In the genomic region with DNA sequence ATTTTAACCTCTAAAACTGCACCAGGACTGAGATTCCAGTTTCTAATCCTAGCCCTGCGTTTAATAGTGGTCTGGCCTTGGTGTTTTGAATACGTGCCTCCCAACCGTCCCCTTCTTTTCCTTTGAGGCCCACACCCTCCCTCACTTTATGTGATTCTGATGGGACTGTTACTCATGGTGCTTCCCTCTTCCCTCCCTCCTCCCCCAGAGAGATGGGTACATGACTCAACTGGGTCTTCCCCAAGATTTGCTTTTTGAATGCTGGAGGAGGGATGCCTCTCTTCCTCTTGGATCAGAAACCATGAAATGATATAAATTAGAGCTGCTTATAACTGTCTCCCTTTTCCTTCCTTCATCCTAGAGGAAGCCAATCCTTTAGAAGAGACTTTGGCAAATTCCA, we compare ENCODE assay signal across 20 cellular contexts. TPM values are rescaled to one million over a fixed set of nuclear protein-coding genes. Genes with fewer than 3 reads are reported as not detected.
DNase-seq lines count a peak whose midpoint lies in the region; ATAC-seq, FAIRE-seq and TF ChIP-seq lines count a peak whose summit lies in the region.
"Had no signal": no experiment of that assay in that cellular context is flagged by ENCODE, and none has a peak within 500 bp of the region (broad histone marks: within the 10 kb centered on the region; RNA-seq: fewer than 3 reads in every experiment).

No MANE protein-coding gene starts in this region.

- no peaks in the 10 kb centered on the region for H3K27me3 ChIP-seq in GM12878 (replicated peaks in 1 of 2; ENCODE audit: control insufficient read depth in 2 of 2, insufficient read depth in 2 of 2, low read length in 1 of 2)
- H3K27me3 ChIP-seq in colonic mucosa: no peaks in the 10 kb centered on the region

- no peak overlapping the region for H3K4me2 ChIP-seq in GM12878 (ENCODE audit: control insufficient read depth, insufficient read depth)

- peaks cover 2% of the 10 kb centered on the region for H3K9me3 Mint-ChIP-seq in neural crest cell
- H3K9me3 Mint-ChIP-seq: IgD-negative memory B cell, memory B cell had no signal

- RAD21 ChIA-PET in GM12878 (lab: Charles Lee; ENCODE audit: unreplicated experiment): no interaction called here

- H3K27me3 Mint-ChIP-seq in neural crest cell (ENCODE audit: low read depth): no peaks in the 10 kb centered on the region
- H3K27me3 Mint-ChIP-seq: memory B cell had no signal

- peak overlapping the region; percentile 20 for H3K4me3 Mint-ChIP-seq in neural crest cell
- H3K4me3 Mint-ChIP-seq: H9, IgD-negative memory B cell, memory B cell had no signal

- SMC1A ChIA-PET in GM12878 (lab: Charles Lee; ENCODE audit: uncharacterized antibody, unreplicated experiment): interaction anchor here (0.7 to 1.8 kb wide), 3 partner anchors 52 to 162 kb away, joined by 3 to 6 read pairs (median 3); no protein-coding TSS in a partner anchor

- TF ChIP-seq EP300 in GM12878 (IDR thresholded peaks at IDR 0.05; ENCODE audit: borderline replicate concordance in 1 of 2, control insufficient read depth in 1 of 2, low read depth in 2 of 2, low read length in 2 of 2): no peak

- POLR2A ChIA-PET in GM12878 (lab: Charles Lee): interaction anchor here (0.9 kb wide), 1 partner anchor 206 kb away, joined by 3 read pairs; no protein-coding TSS in a partner anchor

- no peak overlapping the region for H3K27ac Mint-ChIP-seq in neural crest cell (ENCODE audit: unreplicated experiment)
- H3K27ac Mint-ChIP-seq: IgD-negative memory B cell, memory B cell had no signal

- H3K27ac ChIP-seq in GM12878 (ENCODE audit: control insufficient read depth, insufficient read depth) (no peak overlapping the region), colonic mucosa (no peak overlapping the region)
- H3K27ac ChIP-seq: prostate gland had no signal

- TF ChIP-seq CTCF in GM12878 (IDR thresholded peaks at IDR 0.05 in 2 of 3, conservative IDR thresholded peaks at IDR 0.05 in 1 of 3; ENCODE audit: control insufficient read depth in 2 of 3, extremely low read depth in 1 of 3, insufficient read depth in 1 of 3, low read depth in 3 of 3, low read length in 3 of 3): no peak
- no peak for TF ChIP-seq CTCF in neural crest cell (conservative IDR thresholded peaks at IDR 0.05)
- no peak for TF ChIP-seq CTCF in colonic mucosa (IDR thresholded peaks at IDR 0.05)
- TF ChIP-seq CTCF in D721Med (IDR thresholded peaks at IDR 0.05; ENCODE audit: insufficient read depth, missing control alignments): no peak

- no peaks in the 10 kb centered on the region for H3K36me3 Mint-ChIP-seq in neural crest cell (ENCODE audit: low read depth)
- H3K36me3 Mint-ChIP-seq: memory B cell had no signal

- WGBS in GM12878 (ENCODE audit: insufficient coverage, insufficient replicate concordance, low lambda C conversion rate, missing lambda C conversion rate): 4% methylated on average over 3 of the region's 3 CpGs

- TF ChIP-seq RAD21 in GM12878 (IDR thresholded peaks at IDR 0.05; ENCODE audit: insufficient read depth, low read depth, low read length): no peak

- peak overlapping the region; percentile 34 for H2AFZ ChIP-seq in GM12878 (ENCODE audit: control insufficient read depth, low read depth, low read length)

- no peaks in the 10 kb centered on the region for H4K20me1 ChIP-seq in GM12878 (ENCODE audit: control insufficient read depth, insufficient read depth)

- DNase-seq in EH (ENCODE audit: low read depth) (peak; percentile 59), HK-2 (ENCODE audit: unreplicated experiment) (peak; percentile 16), GM12878 (ENCODE audit: low read depth, low spot score) (no peak), neural crest cell (ENCODE audit: low read depth, low spot score) (no peak), NCI-H1694 treated with DMSO at 0.1 percent for 48 hours (lab: John Stamatoyannopoulos, UW) (no peak), colonic mucosa (no peak), D721Med (ENCODE audit: insufficient read length, low spot score) (no peak)
- DNase-seq in activated CD4-positive, alpha-beta T cell treated with anti-CD3 and anti-CD28 coated beads, Interleukin-2, amount 50 U/mL, for 4 hours: no peak
- DNase-seq: activated gamma-delta T cell, C1 segment of cervical spinal cord, H9, NCI-H146, NCI-H526 treated with DMSO at 0.1 percent for 48 hours, T-helper 2 cell had no signal

- H3K79me2 ChIP-seq in GM12878 (ENCODE audit: control insufficient read depth, insufficient read depth, low read length): no peaks in the 10 kb centered on the region

- in situ Hi-C loops in GM12878 (cut with MboI): loop anchor here (25.0 kb wide), 1 partner anchor 1389 kb away; no protein-coding TSS in a partner anchor

- H3K4me1 Mint-ChIP-seq in neural crest cell: no peaks in the 10 kb centered on the region
- H3K4me1 Mint-ChIP-seq: H9 had no signal

- CTCF ChIA-PET in GM12878 (lab: Yijun Ruan, JAX): interaction anchor here (1.0 kb wide), 1 partner anchor 219 kb away, joined by 3 read pairs; no protein-coding TSS in a partner anchor

- H3K9ac ChIP-seq in GM12878 (ENCODE audit: control insufficient read depth, insufficient read depth, low read length) (no peak overlapping the region), colonic mucosa (ENCODE audit: low read depth in 2 of 2, low read length in 2 of 2) (no peak overlapping the region)

- H3K4me3 ChIP-seq in GM12878 (no peak overlapping the region), colonic mucosa (no peak overlapping the region)
- H3K4me3 ChIP-seq: prostate gland had no signal

- no TSS peak for BruUV-seq in GM12878 (replicated peaks; lab: Mats Ljungman, UMichigan)

- FAIRE-seq in GM12878 (lab: Jason Lieb, UNC): no peak
- no peak for FAIRE-seq in D721Med (lab: Jason Lieb, UNC)
- FAIRE-seq: G401.6, GM18507, RCC 7860 had no signal

- H3K36me3 ChIP-seq in GM12878 (ENCODE audit: control insufficient read depth in 2 of 2, insufficient read depth in 2 of 2, low read length in 1 of 2): no peaks in the 10 kb centered on the region
- no peaks in the 10 kb centered on the region for H3K36me3 ChIP-seq in colonic mucosa
- H3K36me3 ChIP-seq: prostate gland had no signal

- TF ChIP-seq POLR2A in GM12878 (IDR thresholded peaks at IDR 0.05; ENCODE audit: low read depth, low read length): no peak

- H3K4me1 ChIP-seq in GM12878 (ENCODE audit: control insufficient read depth, insufficient read depth, low read length): no peaks in the 10 kb centered on the region
- H3K4me1 ChIP-seq in colonic mucosa: no peaks in the 10 kb centered on the region
- H3K4me1 ChIP-seq: prostate gland had no signal

- H3K9me3 ChIP-seq in GM12878 (replicated peaks; ENCODE audit: control insufficient read depth, insufficient read depth, low read length) (no peaks in the 10 kb centered on the region), colonic mucosa (no peaks in the 10 kb centered on the region)
- H3K9me3 ChIP-seq: prostate gland had no signal

- intact Hi-C loops in GM12878 (cut with micrococcal nuclease; ENCODE audit: unreplicated experiment): no loop called here
- intact Hi-C loops in colonic mucosa (cut with DNase I): no loop called here

- peak; percentile 21; the same call in 1 of the 3 replicates for ATAC-seq in GM12878

TF ChIP-seq in GM12878, 131 proteins besides CTCF, POLR2A, EP300 and RAD21 (continues in another document):
- TF ChIP-seq, protein P1, sequence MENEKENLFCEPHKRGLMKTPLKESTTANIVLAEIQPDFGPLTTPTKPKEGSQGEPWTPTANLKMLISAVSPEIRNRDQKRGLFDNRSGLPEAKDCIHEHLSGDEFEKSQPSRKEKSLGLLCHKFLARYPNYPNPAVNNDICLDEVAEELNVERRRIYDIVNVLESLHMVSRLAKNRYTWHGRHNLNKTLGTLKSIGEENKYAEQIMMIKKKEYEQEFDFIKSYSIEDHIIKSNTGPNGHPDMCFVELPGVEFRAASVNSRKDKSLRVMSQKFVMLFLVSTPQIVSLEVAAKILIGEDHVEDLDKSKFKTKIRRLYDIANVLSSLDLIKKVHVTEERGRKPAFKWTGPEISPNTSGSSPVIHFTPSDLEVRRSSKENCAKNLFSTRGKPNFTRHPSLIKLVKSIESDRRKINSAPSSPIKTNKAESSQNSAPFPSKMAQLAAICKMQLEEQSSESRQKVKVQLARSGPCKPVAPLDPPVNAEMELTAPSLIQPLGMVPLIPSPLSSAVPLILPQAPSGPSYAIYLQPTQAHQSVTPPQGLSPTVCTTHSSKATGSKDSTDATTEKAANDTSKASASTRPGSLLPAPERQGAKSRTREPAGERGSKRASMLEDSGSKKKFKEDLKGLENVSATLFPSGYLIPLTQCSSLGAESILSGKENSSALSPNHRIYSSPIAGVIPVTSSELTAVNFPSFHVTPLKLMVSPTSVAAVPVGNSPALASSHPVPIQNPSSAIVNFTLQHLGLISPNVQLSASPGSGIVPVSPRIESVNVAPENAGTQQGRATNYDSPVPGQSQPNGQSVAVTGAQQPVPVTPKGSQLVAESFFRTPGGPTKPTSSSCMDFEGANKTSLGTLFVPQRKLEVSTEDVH (IDR thresholded peaks at IDR 0.05; ENCODE audit: low read depth, partially characterized antibody): no peak
- no peak for TF ChIP-seq RUNX3 (IDR thresholded peaks at IDR 0.05; ENCODE audit: low read length)
- TF ChIP-seq BHLHE40 (IDR thresholded peaks at IDR 0.05; ENCODE audit: borderline replicate concordance in 1 of 2, low read depth in 2 of 2, low read length in 1 of 2): no peak
- TF ChIP-seq SUPT20H (IDR thresholded peaks at IDR 0.05; ENCODE audit: borderline replicate concordance, control insufficient read depth, low read depth, low read length): no peak
- no peak for TF ChIP-seq NR2F1 (conservative IDR thresholded peaks at IDR 0.05)
- no peak for TF ChIP-seq SREBF2 (IDR thresholded peaks at IDR 0.05; ENCODE audit: low read length)
- no peak for TF ChIP-seq NFYA (IDR thresholded peaks at IDR 0.05; ENCODE audit: borderline replicate concordance, low read depth, low read length)
- no peak for TF ChIP-seq SP1 (IDR thresholded peaks at IDR 0.05; ENCODE audit: low read depth, low read length)

RNA-seq across cellular contexts. Expression of a gene that starts 8.2 kb away (rescaled TPM):
- total RNA-seq in GM12878 (2013; cell fraction: nucleolus; rRNA removed): 48.3 and 49.2 TPM in 2 replicates
- total RNA-seq in GM12878 (2014; rRNA removed) (11.4 and 13.4 TPM in 2 replicates), GM12878 (2014; rRNA removed; fragmentation: Illumina TruSeq; extraction: Trizol) (25.5 and 26.4 TPM in 2 replicates), GM12878 (2021) (51.3 and 56.2 TPM in 2 replicates), neural crest cell (67.3 and 70.3 TPM in 2 replicates), colonic mucosa (10 to 100 TPM; 58.0 to 62.7 TPM)
- polyA plus RNA-seq in GM12878 (2011; ENCODE audit: low read depth): 8.1 TPM
- polyA plus RNA-seq in GM12878 (2011; rRNA removed) (19.0 and 32.9 TPM in 2 replicates), GM12878 (2014; fragmentation: Illumina TruSeq; extraction: Trizol) (29.4 and 39.7 TPM in 2 replicates), GM12878 (2014; fragmentation: Nextera tagmentation; extraction: Ambion mirVana) (10 to 100 TPM; 13.1 to 13.3 TPM), GM12878 (2014; rRNA removed) (11.7 and 12.7 TPM in 2 replicates), GM12878 (2016; fragmentation: Nextera tagmentation; extraction: Ambion mirVana) (10 to 100 TPM; 43.3 TPM)
- polyA plus RNA-seq in GM12878 (2011; cell fraction: cytosol; rRNA removed): 6.2 and 8.1 TPM in 2 replicates
- 8.8 and 10.2 TPM in 2 replicates for polyA plus RNA-seq in GM12878 (2011; cell fraction: nucleus; rRNA removed)
- 15.6 and 21.9 TPM in 2 replicates for polyA plus RNA-seq in GM12878 (2012)
- polyA minus RNA-seq in GM12878 (2011; rRNA and poly(A)+ RNA removed): 21.2 and 29.3 TPM in 2 replicates
- 18.0 and 20.7 TPM in 2 replicates for polyA minus RNA-seq in GM12878 (2011; cell fraction: cytosol; rRNA and poly(A)+ RNA removed)
- 13.1 and 27.4 TPM in 2 replicates for polyA minus RNA-seq in GM12878 (2011; cell fraction: nucleus; rRNA and poly(A)+ RNA removed)

Comparison
In these comparisons a context has a peak if more than half of its experiments do, and no peak if none do; other contexts are left out.
1. DNase-seq: peak in EH (single experiment) and HK-2 (single experiment); none in GM12878 (single experiment), neural crest cell (single experiment), NCI-H1694 treated with DMSO at 0.1 percent for 48 hours (single experiment), colonic mucosa (single experiment), D721Med (single experiment) and activated CD4-positive, alpha-beta T cell treated with anti-CD3 and anti-CD28 coated beads, Interleukin-2, amount 50 U/mL, for 4 hours (0 of 2).